3 cellular contexts compared by ENCODE assay signal in genomic region chr2:55989405-55989804, GRCh38.
TF ChIP-seq lines count a peak whose summit lies in the region.

No MANE protein-coding gene starts in this region.

TF ChIP-seq in IMR-90, 13 proteins besides CTCF, POLR2A, EP300 and RAD21 (continued from another document):
- TF ChIP-seq MAFK (IDR thresholded peaks at IDR 0.05; ENCODE audit: low read depth, low read length) (no peak), FOS (IDR thresholded peaks at IDR 0.05; ENCODE audit: low read depth, low read length) (no peak), RFX5 (IDR thresholded peaks at IDR 0.05; ENCODE audit: low read depth, low read length) (no peak), CEBPB (IDR thresholded peaks at IDR 0.05; ENCODE audit: low read depth, low read length) (no peak), MXI1 (IDR thresholded peaks at IDR 0.05; ENCODE audit: borderline replicate concordance, low read depth, low read length) (no peak), USF2 (IDR thresholded peaks at IDR 0.05; ENCODE audit: low read depth, low read length) (no peak), SMC3 (IDR thresholded peaks at IDR 0.05; ENCODE audit: low read depth, low read length) (no peak), NFE2L2 (IDR thresholded peaks at IDR 0.05; ENCODE audit: low read depth, low read length) (no peak), RCOR1 (IDR thresholded peaks at IDR 0.05; ENCODE audit: insufficient replicate concordance, low read length) (no peak), BHLHE40 (IDR thresholded peaks at IDR 0.05; ENCODE audit: low read depth, low read length) (no peak), ELK1 (IDR thresholded peaks at IDR 0.05; ENCODE audit: borderline replicate concordance, low read depth, low read length) (no peak), MAZ (IDR thresholded peaks at IDR 0.05; ENCODE audit: borderline replicate concordance, low read depth, low read length) (no peak)
TF ChIP-seq in IMR-90: peak in this region for 0.

TF ChIP-seq in WTC11, 78 proteins besides CTCF, POLR2A, EP300 and RAD21 (continued from another document):
- no peak for TF ChIP-seq ZSCAN18 (CRISPR knock-in tag; IDR thresholded peaks at IDR 0.05)
- TF ChIP-seq HMGXB4 (CRISPR knock-in tag; IDR thresholded peaks at IDR 0.05): no peak
- TF ChIP-seq NR2C2 (CRISPR knock-in tag; IDR thresholded peaks at IDR 0.05): no peak
- TF ChIP-seq IRF1 (CRISPR knock-in tag; IDR thresholded peaks at IDR 0.05): no peak
- TF ChIP-seq ZBTB21 (CRISPR knock-in tag; IDR thresholded peaks at IDR 0.05; ENCODE audit: borderline replicate concordance): no peak
- no peak for TF ChIP-seq CREB1 (CRISPR knock-in tag; IDR thresholded peaks at IDR 0.05)
- TF ChIP-seq ATF3 (CRISPR knock-in tag; conservative IDR thresholded peaks at IDR 0.05): no peak
- TF ChIP-seq ZNF416 (CRISPR knock-in tag; IDR thresholded peaks at IDR 0.05): no peak
- no peak for TF ChIP-seq MLX (CRISPR knock-in tag; IDR thresholded peaks at IDR 0.05)
- no peak for TF ChIP-seq ESRRA (CRISPR knock-in tag; IDR thresholded peaks at IDR 0.05; ENCODE audit: borderline replicate concordance)
- no peak for TF ChIP-seq USF1 (CRISPR knock-in tag; IDR thresholded peaks at IDR 0.05)
- no peak for TF ChIP-seq HMGA2 (CRISPR knock-in tag; IDR thresholded peaks at IDR 0.05)
- TF ChIP-seq EMX1 (CRISPR knock-in tag; IDR thresholded peaks at IDR 0.05): no peak
- TF ChIP-seq GTF2I (CRISPR knock-in tag; conservative IDR thresholded peaks at IDR 0.05): no peak
- no peak for TF ChIP-seq ARID4B (CRISPR knock-in tag; IDR thresholded peaks at IDR 0.05; ENCODE audit: borderline replicate concordance)

TF ChIP-seq in endothelial cell of umbilical vein, 7 proteins besides CTCF, POLR2A, EP300 and RAD21 (continued from another document):
- TF ChIP-seq POLR2AphosphoS5 (IDR thresholded peaks at IDR 0.05; ENCODE audit: insufficient read depth, low read depth, low read length): peak; percentile 40
